ENCODE assay signal across 8 cellular contexts in the genomic region with DNA sequence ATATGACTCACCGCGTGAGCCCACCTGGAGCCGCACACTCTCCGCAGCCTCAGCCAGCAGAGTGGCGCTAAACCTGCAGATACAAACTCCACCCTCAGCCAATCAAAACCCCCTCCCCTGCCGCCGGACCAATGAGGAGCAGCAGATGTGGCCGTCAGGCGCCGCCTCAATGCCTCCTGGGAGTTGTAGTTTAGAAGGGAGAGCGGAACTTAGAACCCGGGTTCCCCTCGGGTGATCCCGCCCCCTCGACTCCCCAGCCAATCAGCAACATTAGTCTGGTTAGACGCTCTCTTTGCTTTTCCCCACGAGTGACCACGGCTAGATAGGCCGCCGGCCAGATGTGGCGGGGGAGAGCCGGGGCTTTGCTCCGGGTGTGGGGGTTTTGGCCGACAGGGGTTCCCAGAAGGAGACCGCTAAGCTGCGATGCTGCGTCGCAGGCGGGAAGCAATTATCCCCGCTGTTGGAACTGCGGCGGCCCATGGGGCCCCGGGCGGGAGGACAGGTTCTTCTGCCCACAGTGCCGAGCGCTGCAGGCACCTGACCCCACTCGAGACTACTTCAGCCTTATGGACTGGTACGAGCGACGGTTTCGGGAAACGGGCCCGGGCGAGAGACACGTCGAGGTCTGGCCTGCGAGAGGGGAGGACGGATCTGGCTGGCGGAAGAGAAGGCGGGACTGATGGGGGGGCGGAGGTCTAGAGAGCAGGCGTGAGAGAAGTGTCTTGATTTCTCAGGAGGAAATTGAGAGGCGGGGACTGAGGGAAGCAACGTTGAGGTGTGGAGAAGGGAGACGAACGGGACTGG. TPM values are rescaled to one million over a fixed set of nuclear protein-coding genes. Genes with fewer than 3 reads are reported as not detected.
DNase-seq lines count a peak whose midpoint lies in the region; ATAC-seq and TF ChIP-seq lines count a peak whose summit lies in the region.

Gene CHEK2, minus strand, starts transcription at position 63 of the 804 bp plus-strand sequence. CDS start 7,099 bp downstream, outside the sequence.
A gene with protein sequence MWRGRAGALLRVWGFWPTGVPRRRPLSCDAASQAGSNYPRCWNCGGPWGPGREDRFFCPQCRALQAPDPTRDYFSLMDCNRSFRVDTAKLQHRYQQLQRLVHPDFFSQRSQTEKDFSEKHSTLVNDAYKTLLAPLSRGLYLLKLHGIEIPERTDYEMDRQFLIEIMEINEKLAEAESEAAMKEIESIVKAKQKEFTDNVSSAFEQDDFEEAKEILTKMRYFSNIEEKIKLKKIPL (plus strand): TSS at position 282 of the 804 bp plus-strand sequence. CDS start 57 bp downstream, at position 339.

- H3K9me3 ChIP-seq in IMR-90 (ENCODE audit: control insufficient read depth, insufficient read depth, low read length) (no peaks in the 10 kb centered on the region), mononuclear cell (ENCODE audit: low read depth, low read length) (no peaks in the 10 kb centered on the region)

- peak within 1 kb of the TSS; percentile 29 for H4K5ac ChIP-seq in IMR-90 (ENCODE audit: low read depth, low read length)

- TF ChIP-seq POLR2A in IMR-90 (IDR thresholded peaks at IDR 0.05; ENCODE audit: low read depth, low read length), result peak; percentile 81

- peak within 1 kb of the TSS; percentile 62 for H3K18ac ChIP-seq in IMR-90 (ENCODE audit: low read depth, low read length)

- H3K56ac ChIP-seq in IMR-90 (ENCODE audit: extremely low read depth, insufficient read depth, low read length), result peak within 1 kb of the TSS; percentile 77

- no peak within 1 kb of the TSS; the same call in 1 of the 2 replicates for H2BK20ac ChIP-seq in IMR-90 (ENCODE audit: low read depth, low read length)

- H2AK5ac ChIP-seq in IMR-90 (ENCODE audit: low read depth, low read length), result peak within 1 kb of the TSS; percentile 84

- in situ Hi-C loops in IMR-90 (cut with MboI; ENCODE audit: low sequenced_read_pairs), result no loop called here

- H4K20me1 ChIP-seq in IMR-90 (ENCODE audit: insufficient read depth, low read length), result no peaks in the 10 kb centered on the region

- H2BK15ac ChIP-seq in IMR-90 (ENCODE audit: low read depth, low read length), result peak within 1 kb of the TSS; percentile 17; the same call in 1 of the 3 replicates

- H3K27me3 ChIP-seq in IMR-90 (ENCODE audit: control insufficient read depth, insufficient read depth, low read length), result no peaks in the 10 kb centered on the region
- H3K27me3 ChIP-seq in mononuclear cell (ENCODE audit: insufficient read depth, low read length), result no peaks in the 10 kb centered on the region

- ATAC-seq in GM21528 (IDR thresholded peaks at IDR 0.05; ENCODE audit: low FRiP score, unreplicated experiment) (peak; percentile 87), IMR-90 (ENCODE audit: low read depth) (peak; percentile 94)

- H3K4me3 ChIP-seq in IMR-90 (ENCODE audit: insufficient read depth, low read depth, low read length), result peak within 1 kb of the TSS; percentile 73
- peak within 1 kb of the TSS; percentile 83 for H3K4me3 ChIP-seq in epithelial cell of esophagus (ENCODE audit: low read length)
- peak within 1 kb of the TSS; percentile 83 for H3K4me3 ChIP-seq in mononuclear cell (ENCODE audit: low read length)

- H2BK5ac ChIP-seq in IMR-90 (ENCODE audit: low read depth, low read length, poor library complexity, severe bottlenecking), result peak within 1 kb of the TSS; percentile 95

- H3K27ac ChIP-seq in IMR-90 (ENCODE audit: insufficient read depth, low read length), result peak within 1 kb of the TSS; percentile 97

- H3K36me3 ChIP-seq in IMR-90 (ENCODE audit: control insufficient read depth, insufficient read depth, low read length), result peaks cover 9% of the 10 kb centered on the region

- dilution Hi-C loops in IMR-90 (cut with HindIII; ENCODE audit: low sequenced_read_pairs, unreplicated experiment), result no loop called here

- H2AFZ ChIP-seq in IMR-90 (replicated peaks; ENCODE audit: low read length, poor library complexity), result peak within 1 kb of the TSS; percentile 93

- intact Hi-C loops in IMR-90 (cut with micrococcal nuclease), result loop anchor here (1.0 kb wide), 1 partner anchor 30 kb away; no protein-coding TSS in a partner anchor

- BruUV-seq in IMR-90 (replicated peaks; lab: Mats Ljungman, UMichigan), result no TSS peak

- POLR2A ChIA-PET in IMR-90 (lab: Charles Lee; ENCODE audit: unreplicated experiment), result no interaction called here

- H3K4ac ChIP-seq in IMR-90 (ENCODE audit: low read depth, low read length), result peak within 1 kb of the TSS; percentile 87

- TF ChIP-seq CTCF in IMR-90 (conservative IDR thresholded peaks at IDR 0.05; ENCODE audit: low read depth, low read length) (no peak), epithelial cell of esophagus (IDR thresholded peaks at IDR 0.05; ENCODE audit: insufficient read depth, low read depth, low read length, missing control alignments) (no peak)

- peaks cover 24 to 39% of the 10 kb centered on the region in 2 experiments for H3K79me1 ChIP-seq in IMR-90 (ENCODE audit: low read depth in 1 of 2, low read length in 2 of 2)

- peak within 1 kb of the TSS; percentile 35 for H2BK120ac ChIP-seq in IMR-90 (ENCODE audit: low read depth, low read length)

- no peak for TF ChIP-seq RAD21 in IMR-90 (IDR thresholded peaks at IDR 0.05; ENCODE audit: low read length)

- H3K4me1 ChIP-seq in IMR-90 (ENCODE audit: control insufficient read depth, insufficient read depth, low read length) (peaks cover 2% of the 10 kb centered on the region; the same call in 1 of the 2 replicates), mononuclear cell (ENCODE audit: insufficient read depth, low read length) (peaks cover 21% of the 10 kb centered on the region)

- DNase-seq in DMS 273 treated with DMSO at 0.1 percent for 48 hours (lab: John Stamatoyannopoulos, UW) (peak; percentile 97), IMR-90 (peak; percentile 99), OCI-M1 (lab: John Stamatoyannopoulos, UW) (peak; percentile 99), activated T-cell treated with anti-CD3 and anti-CD28 coated beads for 48 hours (ENCODE audit: low read depth) (peak; percentile 95), epithelial cell of esophagus (ENCODE audit: low read depth) (peak; percentile 99)
- peak; percentile 85 to 95 for DNase-seq in stimulated activated CD8-positive, alpha-beta memory T cell treated with anti-CD3 and anti-CD28 coated beads, Interleukin-4, amount 100 ng/mL, for 1 hour (ENCODE audit: low read depth in 2 of 2, low spot score in 1 of 2)

- H2AK9ac ChIP-seq in IMR-90 (replicated peaks; ENCODE audit: low read depth, low read length, poor library complexity), result peak within 1 kb of the TSS; percentile 82

- H4K91ac ChIP-seq in IMR-90 (ENCODE audit: insufficient read depth, low read depth, low read length), result peak within 1 kb of the TSS; percentile 49

- peak within 1 kb of the TSS; percentile 83 for H3K14ac ChIP-seq in IMR-90 (replicated peaks; ENCODE audit: low read depth, low read length)

- peak within 1 kb of the TSS; percentile 84 for H3K23ac ChIP-seq in IMR-90 (ENCODE audit: low read depth, low read length)

- H3K4me2 ChIP-seq in IMR-90 (ENCODE audit: low read depth, low read length), result peak within 1 kb of the TSS; percentile 88

- WGBS in IMR-90 (ENCODE audit: extremely low coverage in 2 of 2, insufficient read length in 1 of 2), 2 experiments, result 1% methylated on average over 27 of the region's 56 CpGs; no CpG with 5 or more reads in 1 of the 2 experiments

- CTCF ChIA-PET in IMR-90 (lab: Yijun Ruan, JAX), result interaction anchor here (1.2 kb wide), 1 partner anchor 9 kb away, joined by 5 read pairs; no protein-coding TSS in a partner anchor

- H3K9ac ChIP-seq in IMR-90 (ENCODE audit: low read depth, low read length), result peak within 1 kb of the TSS; percentile 93

- H4K8ac ChIP-seq in IMR-90 (ENCODE audit: low read depth in 2 of 2, low read length in 2 of 2), result peak within 1 kb of the TSS; percentile 65 to 88

- peaks cover 6% of the 10 kb centered on the region for H3K9me1 ChIP-seq in IMR-90 (ENCODE audit: insufficient read depth, low read length)

TF ChIP-seq in IMR-90, 13 proteins besides CTCF, POLR2A, EP300 and RAD21 (continues in another document):
- TF ChIP-seq USF2 (IDR thresholded peaks at IDR 0.05; ENCODE audit: low read depth, low read length) (peak; percentile 81), RCOR1 (IDR thresholded peaks at IDR 0.05; ENCODE audit: insufficient replicate concordance, low read length) (no peak), ELK1 (IDR thresholded peaks at IDR 0.05; ENCODE audit: borderline replicate concordance, low read depth, low read length) (no peak), BHLHE40 (IDR thresholded peaks at IDR 0.05; ENCODE audit: low read depth, low read length) (no peak), FOS (IDR thresholded peaks at IDR 0.05; ENCODE audit: low read depth, low read length) (peak; percentile 76), CEBPB (IDR thresholded peaks at IDR 0.05; ENCODE audit: low read depth, low read length) (no peak), MAZ (IDR thresholded peaks at IDR 0.05; ENCODE audit: borderline replicate concordance, low read depth, low read length) (peak; percentile 6; the same call in 1 of the 2 replicates), CHD1 (IDR thresholded peaks at IDR 0.05; ENCODE audit: low read depth, low read length) (no peak), RFX5 (IDR thresholded peaks at IDR 0.05; ENCODE audit: low read depth, low read length) (no peak)

RNA-seq across cellular contexts. Expression of gene CHEK2, which starts in this region (rescaled TPM):
- total RNA-seq in IMR-90 (2012; rRNA removed) (9.9 and 11.4 TPM in 2 replicates), mononuclear cell (5.1 TPM)
- 11.6 and 16.1 TPM in 2 replicates for polyA plus RNA-seq in IMR-90 (2012; rRNA removed)
- 5.3 and 7.8 TPM in 2 replicates for polyA plus RNA-seq in IMR-90 (2012; cell fraction: cytosol; rRNA removed)
- polyA plus RNA-seq in IMR-90 (2012; cell fraction: nucleus; rRNA removed; ENCODE audit: low replicate concordance), result 12.6 and 34.5 TPM in 2 replicates

RNA-seq across cellular contexts. Expression of the second gene that starts in this region (rescaled TPM):
- total RNA-seq in IMR-90 (2012; rRNA removed) (5.4 and 9.4 TPM in 2 replicates), mononuclear cell (8.3 TPM)
- 13.2 and 13.4 TPM in 2 replicates for polyA plus RNA-seq in IMR-90 (2012; rRNA removed)
- 13.5 and 15.5 TPM in 2 replicates for polyA plus RNA-seq in IMR-90 (2012; cell fraction: cytosol; rRNA removed)
- 2.7 and 3.8 TPM in 2 replicates for polyA plus RNA-seq in IMR-90 (2012; cell fraction: nucleus; rRNA removed; ENCODE audit: low replicate concordance)

Comparison
In these comparisons a context has a peak if more than half of its experiments do, and no peak if none do; other contexts are left out.
1. Peak in every context shown above with its lines: DNase-seq, ATAC-seq, H3K4me3 ChIP-seq and H3K27ac ChIP-seq.